Comparison of ENCODE assay signal across 3 cellular contexts in the genomic region with DNA sequence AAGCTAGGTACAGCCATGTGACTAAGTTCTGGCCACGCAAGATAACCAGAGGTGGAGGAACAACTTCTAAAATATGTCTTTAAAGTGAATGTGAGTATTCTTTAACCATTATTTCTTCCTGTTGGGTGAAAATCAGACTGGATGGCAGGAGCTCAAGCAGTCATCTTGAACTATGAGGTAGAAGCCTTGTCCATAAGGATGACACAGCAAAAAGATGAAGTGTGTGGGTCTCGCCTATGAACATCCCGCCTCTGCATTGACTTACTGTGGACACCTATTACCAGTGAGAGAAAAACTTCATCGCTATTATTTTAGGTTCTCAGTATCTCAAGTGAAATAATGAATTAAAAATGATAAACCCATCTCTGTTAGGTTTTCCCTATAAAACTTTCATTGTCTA.
TF ChIP-seq lines count a peak whose summit lies in the region.

No MANE protein-coding gene starts in this region.

TF ChIP-seq in A549, 52 proteins besides CTCF, POLR2A, EP300 and RAD21:
- peak; percentile 55 for TF ChIP-seq NFE2L2 (conservative IDR thresholded peaks at IDR 0.05; ENCODE audit: low read length)
- no peak for TF ChIP-seq NR3C1 (IDR thresholded peaks at IDR 0.05)
- TF ChIP-seq ESRRA (IDR thresholded peaks at IDR 0.05; ENCODE audit: borderline replicate concordance, low read length) = no peak
- TF ChIP-seq MAFK (IDR thresholded peaks at IDR 0.05; ENCODE audit: partially characterized antibody) = peak; percentile 60
- TF ChIP-seq SMC3 (IDR thresholded peaks at IDR 0.05) = no peak
TF ChIP-seq in A549: peak in this region for 2.

TF ChIP-seq in IMR-90, 13 proteins besides CTCF, POLR2A, EP300 and RAD21:
- TF ChIP-seq NFE2L2 (IDR thresholded peaks at IDR 0.05; ENCODE audit: low read depth, low read length) (peak; percentile 71), BHLHE40 (IDR thresholded peaks at IDR 0.05; ENCODE audit: low read depth, low read length) (no peak)

TF ChIP-seq in H1, 55 proteins besides CTCF, POLR2A, EP300 and RAD21:
- TF ChIP-seq BACH1 (IDR thresholded peaks at IDR 0.05; ENCODE audit: low read length) (0 out of 2 replicates have a peak, but pooled peaks have one; percentile 15), KDM1A (IDR thresholded peaks at IDR 0.05; ENCODE audit: borderline replicate concordance, low read length) (no peak), POU5F1 (IDR thresholded peaks at IDR 0.05; ENCODE audit: low read depth, low read length) (no peak)
